ENCODE assay signal across 36 cellular contexts in the genomic region with DNA sequence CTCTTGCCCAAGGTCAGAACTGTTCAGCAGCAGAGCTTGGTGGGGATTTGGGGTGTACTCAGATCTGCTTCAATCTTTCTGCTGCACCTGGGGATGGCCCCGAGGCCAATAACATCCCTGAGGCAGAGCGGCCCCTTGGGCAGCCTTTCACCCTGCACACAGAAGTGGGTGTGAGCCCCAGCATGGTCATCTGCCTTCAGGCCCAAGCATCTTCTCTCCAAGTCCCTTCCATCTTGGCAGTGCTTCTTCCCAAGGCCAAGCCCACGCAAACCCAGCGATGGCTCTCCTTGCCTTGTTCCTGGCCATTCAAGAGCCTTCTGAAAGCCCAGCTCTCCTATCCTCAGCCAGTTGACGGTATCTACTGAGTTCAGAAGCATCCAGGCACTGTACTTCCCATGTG.
"Had no signal": no experiment of that assay in that cellular context is flagged by ENCODE, and none has a peak within 500 bp of the region (broad histone marks: within the 10 kb centered on the region; RNA-seq: fewer than 3 reads in every experiment).

No MANE protein-coding gene starts in this region.

- H3K36me3 Mint-ChIP-seq: activated CD4-positive, alpha-beta memory T cell treated with anti-CD3 and anti-CD28 coated beads for 36 hours; activated naive CD4-positive, alpha-beta T cell treated with anti-CD3 and anti-CD28 coated beads, Interleukin-2, amount 50 U/mL, for 72 hours; activated naive CD8-positive, alpha-beta T cell treated with anti-CD3 and anti-CD28 coated beads for 36 hours had no signal

- H3K9me3 Mint-ChIP-seq: activated B cell treated with CpG ODN at 0.5 μM for 24 hours; activated CD4-positive, alpha-beta memory T cell treated with anti-CD3 and anti-CD28 coated beads for 36 hours; activated CD4-positive, alpha-beta T cell treated with anti-CD3 and anti-CD28 coated beads, Interleukin-2, amount 10 ng/mL, durations not matched to agents 24 days and 14 days; activated CD8-positive, alpha-beta T cell treated with anti-CD3 and anti-CD28 coated beads for 36 hours; activated naive CD4-positive, alpha-beta T cell treated with anti-CD3 and anti-CD28 coated beads for 36 hours; activated naive CD4-positive, alpha-beta T cell treated with anti-CD3 and anti-CD28 coated beads, Interleukin-2, amount 50 U/mL, for 72 hours; activated naive CD8-positive, alpha-beta T cell treated with anti-CD3 and anti-CD28 coated beads for 36 hours; activated T-cell treated with anti-CD3 and anti-CD28 coated beads, Interleukin-2, amount 50 U/mL, for 4 hours; activated T-cell treated with anti-CD3 and anti-CD28 coated beads, Interleukin-2, amount 50 U/mL, for 72 hours; activated T-helper 1 cell treated with anti-CD3 and anti-CD28 coated beads, Interleukin-12 subunit alpha, Interleukin-12 subunit beta, Interleukin-2, Interleukin-4 antibody, amounts not matched to agents 30 ng/mL and 10 ng/mL and 1 ng/mL, durations not matched to agents 14 hours and 24 hours and 36 hours; activated T-helper 17 cell treated with anti-CD3 and anti-CD28 coated beads, Interleukin-2, amount 50 U/mL, for 72 hours; T-helper 1 cell treated with Interleukin-12 subunit alpha and Interleukin-12 subunit beta and Interleukin-4 antibody, amounts not matched to agents 30 μg/mL and 1 μg/mL, for 36 hours; T-helper 2 cell treated with Interferon-gamma antibody and Interleukin-4, amounts not matched to agents 5 μg/mL and 100 μg/mL, for 36 hours had no signal

- H3K36me3 ChIP-seq: adrenal gland, brain microvascular endothelial cell, breast epithelium had no signal

- H3K9me3 ChIP-seq: adrenal gland, body of pancreas, breast epithelium had no signal

- H3K27ac ChIP-seq: adrenal gland, body of pancreas, brain microvascular endothelial cell, breast epithelium, VCaP had no signal

- DNase-seq: activated B cell treated with CpG ODN at 0.5 μM for 24 hours; activated CD4-positive, alpha-beta memory T cell treated with anti-CD3 and anti-CD28 coated beads for 36 hours; activated CD4-positive, alpha-beta T cell treated with anti-CD3 and anti-CD28 coated beads for 4 hours; activated CD4-positive, alpha-beta T cell treated with anti-CD3 and anti-CD28 coated beads, Interleukin-2, amount 10 ng/mL, durations not matched to agents 24 days and 14 days; activated CD4-positive, alpha-beta T cell treated with anti-CD3 and anti-CD28 coated beads, Interleukin-2, amount 50 U/mL, for 1 hour; activated CD4-positive, alpha-beta T cell treated with anti-CD3 and anti-CD28 coated beads, Interleukin-2, amount 50 U/mL, for 4 hours; activated CD4-positive, CD25-positive, alpha-beta regulatory T cell treated with anti-CD3 and anti-CD28 coated beads, Interleukin-2, amount 50 U/mL, for 72 hours; activated CD8-positive, alpha-beta memory T cell treated with anti-CD3 and anti-CD28 coated beads, Interleukin-2, amount 50 U/mL, for 4 hours; activated CD8-positive, alpha-beta T cell treated with anti-CD3 and anti-CD28 coated beads for 36 hours; activated effector memory CD4-positive, alpha-beta T cell treated with anti-CD3 and anti-CD28 coated beads, Interleukin-2, amount 50 U/mL, for 16 hours; activated gamma-delta T cell treated with Interleukin-2 at 50 U/mL for 16 hours; activated naive CD4-positive, alpha-beta T cell; activated naive CD4-positive, alpha-beta T cell treated with anti-CD3 and anti-CD28 coated beads for 36 hours; activated naive CD4-positive, alpha-beta T cell treated with anti-CD3 and anti-CD28 coated beads, Interleukin-2, amount 50 U/mL, for 16 hours; activated naive CD8-positive, alpha-beta T cell treated with anti-CD3 and anti-CD28 coated beads for 36 hours; activated T-cell treated with anti-CD3 and anti-CD28 coated beads for 4 hours; activated T-cell treated with anti-CD3 and anti-CD28 coated beads, Interleukin-2, amount 50 U/mL, for 1 hour; activated T-cell treated with anti-CD3 and anti-CD28 coated beads, Interleukin-2, amount 50 U/mL, for 4 hours; activated T-cell treated with anti-CD3 and anti-CD28 coated beads, Interleukin-2, amount 50 U/mL, for 72 hours; adrenal gland; amniotic stem cell; body of pancreas; brain microvascular endothelial cell; central memory CD4-positive, alpha-beta T cell; T-helper 1 cell; T-helper 2 cell; T-helper 9 cell had no signal

- H3K4me1 Mint-ChIP-seq: activated B cell treated with CpG ODN at 0.5 μM for 24 hours; activated CD4-positive, alpha-beta T cell treated with anti-CD3 and anti-CD28 coated beads, Interleukin-2, amount 10 ng/mL, durations not matched to agents 24 days and 14 days; activated naive CD8-positive, alpha-beta T cell treated with anti-CD3 and anti-CD28 coated beads for 36 hours; activated T-helper 17 cell treated with anti-CD3 and anti-CD28 coated beads, Interleukin-2, amount 50 U/mL, for 72 hours had no signal

- FAIRE-seq: astrocyte, TTC549 had no signal

- ATAC-seq: activated CD8-positive, alpha-beta T cell treated with anti-CD3 and anti-CD28 coated beads for 36 hours; activated naive CD4-positive, alpha-beta T cell treated with anti-CD3 and anti-CD28 coated beads, Interleukin-2, amount 50 U/mL, for 72 hours; activated T-cell treated with anti-CD3 and anti-CD28 coated beads, Interleukin-2, amount 50 U/mL, for 72 hours; activated T-helper 17 cell treated with anti-CD3 and anti-CD28 coated beads, Interleukin-2, amount 50 U/mL, for 72 hours; body of pancreas had no signal

- H3K4me3 Mint-ChIP-seq: activated B cell treated with CpG ODN at 0.5 μM for 24 hours; activated CD4-positive, alpha-beta memory T cell treated with anti-CD3 and anti-CD28 coated beads for 36 hours; activated CD4-positive, alpha-beta T cell treated with anti-CD3 and anti-CD28 coated beads, Interleukin-2, amount 10 ng/mL, durations not matched to agents 24 days and 14 days; activated CD8-positive, alpha-beta T cell treated with anti-CD3 and anti-CD28 coated beads for 36 hours; activated naive CD4-positive, alpha-beta T cell treated with anti-CD3 and anti-CD28 coated beads for 36 hours; activated naive CD8-positive, alpha-beta T cell treated with anti-CD3 and anti-CD28 coated beads for 36 hours; activated T-cell treated with anti-CD3 and anti-CD28 coated beads, Interleukin-2, amount 50 U/mL, for 4 hours; activated T-cell treated with anti-CD3 and anti-CD28 coated beads, Interleukin-2, amount 50 U/mL, for 72 hours; activated T-helper 1 cell treated with anti-CD3 and anti-CD28 coated beads, Interleukin-12 subunit alpha, Interleukin-12 subunit beta, Interleukin-2, Interleukin-4 antibody, amounts not matched to agents 30 ng/mL and 10 ng/mL and 1 ng/mL, durations not matched to agents 14 hours and 24 hours and 36 hours; activated T-helper 17 cell treated with anti-CD3 and anti-CD28 coated beads, Interleukin-2, amount 50 U/mL, for 72 hours; T-helper 1 cell treated with Interleukin-12 subunit alpha and Interleukin-12 subunit beta and Interleukin-4 antibody, amounts not matched to agents 30 μg/mL and 1 μg/mL, for 36 hours; T-helper 2 cell treated with Interferon-gamma antibody and Interleukin-4, amounts not matched to agents 5 μg/mL and 100 μg/mL, for 36 hours had no signal

- H3K4me1 ChIP-seq: body of pancreas, breast epithelium had no signal

- H3K27ac Mint-ChIP-seq: activated B cell treated with CpG ODN at 0.5 μM for 24 hours; activated CD4-positive, alpha-beta memory T cell treated with anti-CD3 and anti-CD28 coated beads for 36 hours; activated CD4-positive, alpha-beta T cell treated with anti-CD3 and anti-CD28 coated beads, Interleukin-2, amount 10 ng/mL, durations not matched to agents 24 days and 14 days; activated CD8-positive, alpha-beta T cell treated with anti-CD3 and anti-CD28 coated beads for 36 hours; activated naive CD4-positive, alpha-beta T cell treated with anti-CD3 and anti-CD28 coated beads for 36 hours; activated naive CD4-positive, alpha-beta T cell treated with anti-CD3 and anti-CD28 coated beads, Interleukin-2, amount 50 U/mL, for 72 hours; activated naive CD8-positive, alpha-beta T cell treated with anti-CD3 and anti-CD28 coated beads for 36 hours; activated T-cell treated with anti-CD3 and anti-CD28 coated beads, Interleukin-2, amount 50 U/mL, for 72 hours; activated T-helper 1 cell treated with anti-CD3 and anti-CD28 coated beads, Interleukin-12 subunit alpha, Interleukin-12 subunit beta, Interleukin-2, Interleukin-4 antibody, amounts not matched to agents 30 ng/mL and 10 ng/mL and 1 ng/mL, durations not matched to agents 14 hours and 24 hours and 36 hours; activated T-helper 17 cell treated with anti-CD3 and anti-CD28 coated beads, Interleukin-2, amount 50 U/mL, for 72 hours; T-helper 1 cell treated with Interleukin-12 subunit alpha and Interleukin-12 subunit beta and Interleukin-4 antibody, amounts not matched to agents 30 μg/mL and 1 μg/mL, for 36 hours; T-helper 2 cell treated with Interferon-gamma antibody and Interleukin-4, amounts not matched to agents 5 μg/mL and 100 μg/mL, for 36 hours had no signal

- H3K27me3 ChIP-seq: adrenal gland, breast epithelium had no signal

- H3K4me3 ChIP-seq: adrenal gland, body of pancreas, breast epithelium had no signal
